17 cellular contexts compared by ENCODE assay signal in genomic region chr1:214154596-214155261, GRCh38.
DNase-seq lines count a peak whose midpoint lies in the region; ATAC-seq and TF ChIP-seq lines count a peak whose summit lies in the region.
"Had no signal": no experiment of that assay in that cellular context is flagged by ENCODE, and none has a peak within 500 bp of the region (broad histone marks: within the 10 kb centered on the region; RNA-seq: fewer than 3 reads in every experiment).

No MANE protein-coding gene starts in this region.

- H3K9me3 ChIP-seq in HUES48 (ENCODE audit: control insufficient read depth, insufficient read depth, low read length) (no peaks in the 10 kb centered on the region), neuronal stem cell (replicated peaks in 1 of 2; ENCODE audit: control insufficient read depth in 2 of 2, insufficient read depth in 1 of 2, low read depth in 1 of 2, low read length in 2 of 2) (peaks cover 3 to 11% of the 10 kb centered on the region in 2 donors)
- H3K9me3 ChIP-seq: BLaER1, HAP-1 had no signal

- H3K23ac ChIP-seq in neuronal stem cell (ENCODE audit: low read depth, low read length, poor library complexity): no peak overlapping the region

- no peak overlapping the region for H2AK5ac ChIP-seq in neuronal stem cell (ENCODE audit: low read depth, low read length)

- CTCF ChIA-PET in WTC11 (lab: Charles Lee): no interaction called here

- no peaks in the 10 kb centered on the region for H3K36me3 Mint-ChIP-seq in WTC11
- H3K36me3 Mint-ChIP-seq: CD4-positive, alpha-beta memory T cell had no signal

- peak overlapping the region; percentile 37 for H3K4me2 ChIP-seq in neuronal stem cell (ENCODE audit: insufficient read depth, low read length, poor library complexity, severe bottlenecking)
- H3K4me2 ChIP-seq: BLaER1 had no signal

- H2BK15ac ChIP-seq in neuronal stem cell (ENCODE audit: low read length): no peak overlapping the region

- no peak for TF ChIP-seq CTCF in WTC11 (IDR thresholded peaks at IDR 0.05)

- H3K4me3 ChIP-seq in HUES48 (ENCODE audit: low read depth, low read length) (no peak overlapping the region), neuronal stem cell (ENCODE audit: low read length in 2 of 2) (no peak overlapping the region)
- H3K4me3 ChIP-seq: BLaER1, HAP-1 had no signal

- no CpG with 5 or more reads among the region's 6 CpGs for WGBS in neuronal stem cell (ENCODE audit: extremely low coverage in 2 of 2, insufficient read length in 2 of 2, insufficient replicate concordance in 1 of 2), 2 donors

- H3K4me3 Mint-ChIP-seq in WTC11: no peak overlapping the region
- H3K4me3 Mint-ChIP-seq: CD4-positive, alpha-beta memory T cell had no signal

- no peak overlapping the region for H4K8ac ChIP-seq in neuronal stem cell (ENCODE audit: low read depth, low read length)

- peaks cover 10% of the 10 kb centered on the region for H3K27me3 ChIP-seq in HUES48 (ENCODE audit: control insufficient read depth, insufficient read depth, low read length)
- peaks cover 0 to 94% (median 0%) of the 10 kb centered on the region in 3 experiments for H3K27me3 ChIP-seq in neuronal stem cell (ENCODE audit: control insufficient read depth in 3 of 3, insufficient read depth in 3 of 3, low read depth in 1 of 3, low read length in 3 of 3)
- H3K27me3 ChIP-seq: BLaER1 had no signal

- POLR2A ChIA-PET in WTC11 (lab: Charles Lee): no interaction called here

- no peak overlapping the region for H2BK12ac ChIP-seq in neuronal stem cell (ENCODE audit: low read length)

- H3K36me3 ChIP-seq in HUES48 (ENCODE audit: control insufficient read depth, insufficient read depth, low read length): no peaks in the 10 kb centered on the region
- no peaks in the 10 kb centered on the region for H3K36me3 ChIP-seq in neuronal stem cell (replicated peaks in 1 of 2; ENCODE audit: control insufficient read depth in 2 of 2, insufficient read depth in 2 of 2, low read length in 2 of 2)
- H3K36me3 ChIP-seq: BLaER1, HAP-1 had no signal

- H3K4me1 ChIP-seq in HUES48 (ENCODE audit: control insufficient read depth, insufficient read depth, low read length) (peaks cover 21% of the 10 kb centered on the region), neuronal stem cell (ENCODE audit: control insufficient read depth in 2 of 2, insufficient read depth in 1 of 2, low read depth in 1 of 2, low read length in 2 of 2) (peaks cover 13 to 21% of the 10 kb centered on the region in 2 donors)
- H3K4me1 ChIP-seq: HAP-1 had no signal

- peaks cover 18% of the 10 kb centered on the region for H3K4me1 Mint-ChIP-seq in WTC11
- H3K4me1 Mint-ChIP-seq: CD4-positive, alpha-beta memory T cell had no signal

- H2AFZ ChIP-seq in neuronal stem cell (ENCODE audit: low read length): no peak overlapping the region

- no peak overlapping the region for H3K9ac ChIP-seq in HUES48 (ENCODE audit: low read depth, low read length)
- no peak overlapping the region for H3K9ac ChIP-seq in neuronal stem cell (ENCODE audit: low read depth, low read length, poor library complexity)
- H3K9ac ChIP-seq: BLaER1 had no signal

- peak; percentile 55 for ATAC-seq in WTC11

- no peak overlapping the region for H3K14ac ChIP-seq in neuronal stem cell (ENCODE audit: low read length)

- no peak overlapping the region for H3K27ac Mint-ChIP-seq in WTC11
- H3K27ac Mint-ChIP-seq: CD4-positive, alpha-beta memory T cell had no signal

- H3K27ac ChIP-seq in HUES48 (ENCODE audit: low read depth, low read length) (peak overlapping the region; percentile 11), neuronal stem cell (replicated peaks; ENCODE audit: low read length) (peak overlapping the region; percentile 33)
- H3K27ac ChIP-seq: BLaER1 had no signal

- no peak overlapping the region for H4K91ac ChIP-seq in neuronal stem cell (ENCODE audit: low read depth, low read length, poor library complexity)

- no peak overlapping the region for H3K4ac ChIP-seq in neuronal stem cell (ENCODE audit: low read length)

- no peak overlapping the region for H2BK5ac ChIP-seq in neuronal stem cell (ENCODE audit: low read length)

- peaks cover 39% of the 10 kb centered on the region for H3K27me3 Mint-ChIP-seq in WTC11 (ENCODE audit: low read depth)

- DNase-seq in WTC11 (ENCODE audit: low spot score): no peak
- peak; percentile 23 for DNase-seq in iPS-NIHi7 (ENCODE audit: extremely low spot score)
- peak; percentile 51 for DNase-seq in neuronal stem cell (ENCODE audit: low spot score)
- DNase-seq in glomerular visceral epithelial cell (ENCODE audit: extremely low spot score): no peak
- no peak for DNase-seq in stimulated activated CD8-positive, alpha-beta memory T cell treated with anti-CD3 and anti-CD28 coated beads, Interleukin-4, amount 100 ng/mL, for 48 hours
- no peak for DNase-seq in H4 (ENCODE audit: low spot score)
- DNase-seq in pons (ENCODE audit: low spot score): no peak
- DNase-seq: Calu3; CD4-positive, alpha-beta memory T cell; DMS53; NCI-H1105; NCI-H1694; OCI-M1; SHP77 had no signal

- peaks cover 9% of the 10 kb centered on the region for H3K9me3 Mint-ChIP-seq in WTC11

- no peak overlapping the region for H2BK120ac ChIP-seq in neuronal stem cell (ENCODE audit: low read depth, low read length)

- H3K79me1 ChIP-seq in neuronal stem cell (ENCODE audit: low read depth, low read length): no peaks in the 10 kb centered on the region

- no peak overlapping the region for H3K18ac ChIP-seq in neuronal stem cell (ENCODE audit: low read length)

TF ChIP-seq in WTC11, 78 proteins besides CTCF, POLR2A, EP300 and RAD21:
- TF ChIP-seq TEAD4 (CRISPR knock-in tag; IDR thresholded peaks at IDR 0.05) (peak; percentile 49; the same call in 1 of the 2 replicates), TEAD1 (CRISPR knock-in tag; IDR thresholded peaks at IDR 0.05) (peak; percentile 75; the same call in 1 of the 2 replicates), ZNF423 (CRISPR knock-in tag; IDR thresholded peaks at IDR 0.05) (peak; percentile 50), ZBTB43 (CRISPR knock-in tag; IDR thresholded peaks at IDR 0.05) (no peak)
TF ChIP-seq in WTC11: peak in this region for 3.

Comparison
In these comparisons a context has a peak if more than half of its experiments do, and no peak if none do; other contexts are left out.
1. DNase-seq: peak in iPS-NIHi7 (single experiment) and neuronal stem cell (single experiment); none in WTC11 (single experiment), glomerular visceral epithelial cell (single experiment), stimulated activated CD8-positive, alpha-beta memory T cell treated with anti-CD3 and anti-CD28 coated beads, Interleukin-4, amount 100 ng/mL, for 48 hours (single experiment), H4 (single experiment) and pons (single experiment).